1 cellular context compared by ENCODE assay signal in genomic region chr17:49849711-49850610, GRCh38.
TF ChIP-seq lines count a peak whose summit lies in the region.

No MANE protein-coding gene starts in this region.

TF ChIP-seq in HEK293, 187 proteins besides CTCF, POLR2A, EP300 and RAD21 (continued from another document):
- TF ChIP-seq, protein P1, sequence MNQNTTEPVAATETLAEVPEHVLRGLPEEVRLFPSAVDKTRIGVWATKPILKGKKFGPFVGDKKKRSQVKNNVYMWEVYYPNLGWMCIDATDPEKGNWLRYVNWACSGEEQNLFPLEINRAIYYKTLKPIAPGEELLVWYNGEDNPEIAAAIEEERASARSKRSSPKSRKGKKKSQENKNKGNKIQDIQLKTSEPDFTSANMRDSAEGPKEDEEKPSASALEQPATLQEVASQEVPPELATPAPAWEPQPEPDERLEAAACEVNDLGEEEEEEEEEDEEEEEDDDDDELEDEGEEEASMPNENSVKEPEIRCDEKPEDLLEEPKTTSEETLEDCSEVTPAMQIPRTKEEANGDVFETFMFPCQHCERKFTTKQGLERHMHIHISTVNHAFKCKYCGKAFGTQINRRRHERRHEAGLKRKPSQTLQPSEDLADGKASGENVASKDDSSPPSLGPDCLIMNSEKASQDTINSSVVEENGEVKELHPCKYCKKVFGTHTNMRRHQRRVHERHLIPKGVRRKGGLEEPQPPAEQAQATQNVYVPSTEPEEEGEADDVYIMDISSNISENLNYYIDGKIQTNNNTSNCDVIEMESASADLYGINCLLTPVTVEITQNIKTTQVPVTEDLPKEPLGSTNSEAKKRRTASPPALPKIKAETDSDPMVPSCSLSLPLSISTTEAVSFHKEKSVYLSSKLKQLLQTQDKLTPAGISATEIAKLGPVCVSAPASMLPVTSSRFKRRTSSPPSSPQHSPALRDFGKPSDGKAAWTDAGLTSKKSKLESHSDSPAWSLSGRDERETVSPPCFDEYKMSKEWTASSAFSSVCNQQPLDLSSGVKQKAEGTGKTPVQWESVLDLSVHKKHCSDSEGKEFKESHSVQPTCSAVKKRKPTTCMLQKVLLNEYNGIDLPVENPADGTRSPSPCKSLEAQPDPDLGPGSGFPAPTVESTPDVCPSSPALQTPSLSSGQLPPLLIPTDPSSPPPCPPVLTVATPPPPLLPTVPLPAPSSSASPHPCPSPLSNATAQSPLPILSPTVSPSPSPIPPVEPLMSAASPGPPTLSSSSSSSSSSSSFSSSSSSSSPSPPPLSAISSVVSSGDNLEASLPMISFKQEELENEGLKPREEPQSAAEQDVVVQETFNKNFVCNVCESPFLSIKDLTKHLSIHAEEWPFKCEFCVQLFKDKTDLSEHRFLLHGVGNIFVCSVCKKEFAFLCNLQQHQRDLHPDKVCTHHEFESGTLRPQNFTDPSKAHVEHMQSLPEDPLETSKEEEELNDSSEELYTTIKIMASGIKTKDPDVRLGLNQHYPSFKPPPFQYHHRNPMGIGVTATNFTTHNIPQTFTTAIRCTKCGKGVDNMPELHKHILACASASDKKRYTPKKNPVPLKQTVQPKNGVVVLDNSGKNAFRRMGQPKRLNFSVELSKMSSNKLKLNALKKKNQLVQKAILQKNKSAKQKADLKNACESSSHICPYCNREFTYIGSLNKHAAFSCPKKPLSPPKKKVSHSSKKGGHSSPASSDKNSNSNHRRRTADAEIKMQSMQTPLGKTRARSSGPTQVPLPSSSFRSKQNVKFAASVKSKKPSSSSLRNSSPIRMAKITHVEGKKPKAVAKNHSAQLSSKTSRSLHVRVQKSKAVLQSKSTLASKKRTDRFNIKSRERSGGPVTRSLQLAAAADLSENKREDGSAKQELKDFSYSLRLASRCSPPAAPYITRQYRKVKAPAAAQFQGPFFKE (tag by site-specific recombination; IDR thresholded peaks at IDR 0.05; ENCODE audit: borderline replicate concordance): no peak
- 0 out of 2 replicates have a peak, but pooled peaks have one; percentile 13 for TF ChIP-seq ZIC2 (tag by site-specific recombination; IDR thresholded peaks at IDR 0.05)
- TF ChIP-seq, protein P2, sequence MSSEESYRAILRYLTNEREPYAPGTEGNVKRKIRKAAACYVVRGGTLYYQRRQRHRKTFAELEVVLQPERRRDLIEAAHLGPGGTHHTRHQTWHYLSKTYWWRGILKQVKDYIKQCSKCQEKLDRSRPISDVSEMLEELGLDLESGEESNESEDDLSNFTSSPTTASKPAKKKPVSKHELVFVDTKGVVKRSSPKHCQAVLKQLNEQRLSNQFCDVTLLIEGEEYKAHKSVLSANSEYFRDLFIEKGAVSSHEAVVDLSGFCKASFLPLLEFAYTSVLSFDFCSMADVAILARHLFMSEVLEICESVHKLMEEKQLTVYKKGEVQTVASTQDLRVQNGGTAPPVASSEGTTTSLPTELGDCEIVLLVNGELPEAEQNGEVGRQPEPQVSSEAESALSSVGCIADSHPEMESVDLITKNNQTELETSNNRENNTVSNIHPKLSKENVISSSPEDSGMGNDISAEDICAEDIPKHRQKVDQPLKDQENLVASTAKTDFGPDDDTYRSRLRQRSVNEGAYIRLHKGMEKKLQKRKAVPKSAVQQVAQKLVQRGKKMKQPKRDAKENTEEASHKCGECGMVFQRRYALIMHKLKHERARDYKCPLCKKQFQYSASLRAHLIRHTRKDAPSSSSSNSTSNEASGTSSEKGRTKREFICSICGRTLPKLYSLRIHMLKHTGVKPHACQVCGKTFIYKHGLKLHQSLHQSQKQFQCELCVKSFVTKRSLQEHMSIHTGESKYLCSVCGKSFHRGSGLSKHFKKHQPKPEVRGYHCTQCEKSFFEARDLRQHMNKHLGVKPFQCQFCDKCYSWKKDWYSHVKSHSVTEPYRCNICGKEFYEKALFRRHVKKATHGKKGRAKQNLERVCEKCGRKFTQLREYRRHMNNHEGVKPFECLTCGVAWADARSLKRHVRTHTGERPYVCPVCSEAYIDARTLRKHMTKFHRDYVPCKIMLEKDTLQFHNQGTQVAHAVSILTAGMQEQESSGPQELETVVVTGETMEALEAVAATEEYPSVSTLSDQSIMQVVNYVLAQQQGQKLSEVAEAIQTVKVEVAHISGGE (tag by site-specific recombination; conservative IDR thresholded peaks at IDR 0.05; ENCODE audit: low read depth): no peak
- TF ChIP-seq GLIS2 (tag by site-specific recombination; IDR thresholded peaks at IDR 0.05): peak; percentile 45; the same call in 1 of the 2 replicates
- TF ChIP-seq, protein P3, sequence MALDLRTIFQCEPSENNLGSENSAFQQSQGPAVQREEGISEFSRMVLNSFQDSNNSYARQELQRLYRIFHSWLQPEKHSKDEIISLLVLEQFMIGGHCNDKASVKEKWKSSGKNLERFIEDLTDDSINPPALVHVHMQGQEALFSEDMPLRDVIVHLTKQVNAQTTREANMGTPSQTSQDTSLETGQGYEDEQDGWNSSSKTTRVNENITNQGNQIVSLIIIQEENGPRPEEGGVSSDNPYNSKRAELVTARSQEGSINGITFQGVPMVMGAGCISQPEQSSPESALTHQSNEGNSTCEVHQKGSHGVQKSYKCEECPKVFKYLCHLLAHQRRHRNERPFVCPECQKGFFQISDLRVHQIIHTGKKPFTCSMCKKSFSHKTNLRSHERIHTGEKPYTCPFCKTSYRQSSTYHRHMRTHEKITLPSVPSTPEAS (tag by site-specific recombination; IDR thresholded peaks at IDR 0.05): no peak
